Comparison of ENCODE assay signal across 24 cellular contexts in genomic region chr11:66331542-66332370, GRCh38. TPM values are rescaled to one million over a fixed set of nuclear protein-coding genes. Genes with fewer than 3 reads are reported as not detected.
DNase-seq lines count a peak whose midpoint lies in the region; ATAC-seq and TF ChIP-seq lines count a peak whose summit lies in the region.
"Had no signal": no experiment of that assay in that cellular context is flagged by ENCODE, and none has a peak within 500 bp of the region (broad histone marks: within the 10 kb centered on the region; RNA-seq: fewer than 3 reads in every experiment).

No MANE protein-coding gene starts in this region.

- H3K9me2 ChIP-seq in hepatocyte (replicated peaks; ENCODE audit: insufficient read depth), result no peaks in the 10 kb centered on the region

- H3K23ac ChIP-seq in neuronal stem cell (ENCODE audit: low read depth, low read length, poor library complexity), result no peak overlapping the region

- peaks cover 35% of the 10 kb centered on the region for H3K4me1 Mint-ChIP-seq in chondrocyte (ENCODE audit: low read depth)

- H2BK5ac ChIP-seq in neuronal stem cell (ENCODE audit: low read length), result no peak overlapping the region

- H3K18ac ChIP-seq in neuronal stem cell (ENCODE audit: low read length), result no peak overlapping the region

- H3K79me1 ChIP-seq in neuronal stem cell (ENCODE audit: low read depth, low read length), result peaks cover 4% of the 10 kb centered on the region

- H3K4me2 ChIP-seq in BLaER1, result no peak overlapping the region
- H3K4me2 ChIP-seq in neuronal stem cell (ENCODE audit: insufficient read depth, low read length, poor library complexity, severe bottlenecking), result no peak overlapping the region
- H3K4me2 ChIP-seq in hepatocyte, result no peak overlapping the region

- TF ChIP-seq CTCF in chondrocyte (IDR thresholded peaks at IDR 0.05), result no peak
- TF ChIP-seq CTCF in hepatocyte (IDR thresholded peaks at IDR 0.05; ENCODE audit: poor library complexity), result no peak

- H2BK15ac ChIP-seq in neuronal stem cell (ENCODE audit: low read length), result peak overlapping the region; percentile 45

- peaks cover 92% of the 10 kb centered on the region for H3K4me1 ChIP-seq in BLaER1
- peaks cover 18 to 34% of the 10 kb centered on the region in 2 donors for H3K4me1 ChIP-seq in neuronal stem cell (ENCODE audit: control insufficient read depth in 2 of 2, insufficient read depth in 1 of 2, low read depth in 1 of 2, low read length in 2 of 2)
- H3K4me1 ChIP-seq in hepatocyte (ENCODE audit: insufficient read depth), result peaks cover 37% of the 10 kb centered on the region

- H4K20me1 ChIP-seq in BLaER1 (no peaks in the 10 kb centered on the region), hepatocyte (ENCODE audit: insufficient read depth, poor library complexity, severe bottlenecking) (no peaks in the 10 kb centered on the region)

- H4K91ac ChIP-seq in neuronal stem cell (ENCODE audit: low read depth, low read length, poor library complexity), result no peak overlapping the region

- H3K79me2 ChIP-seq in hepatocyte, result peaks cover 7% of the 10 kb centered on the region

- H2BK12ac ChIP-seq in neuronal stem cell (ENCODE audit: low read length), result no peak overlapping the region

- no peak overlapping the region for H4K8ac ChIP-seq in neuronal stem cell (ENCODE audit: low read depth, low read length)

- H3K36me3 Mint-ChIP-seq in chondrocyte (ENCODE audit: low read depth), result peaks cover 3% of the 10 kb centered on the region

- H3K27ac ChIP-seq in BLaER1 (peak overlapping the region; percentile 35; the same call in 1 of the 2 replicates), neuronal stem cell (replicated peaks; ENCODE audit: low read length) (no peak overlapping the region), hepatocyte (no peak overlapping the region)

- H3K4me3 ChIP-seq in BLaER1 (no peak overlapping the region), neuronal stem cell (ENCODE audit: low read length in 2 of 2) (no peak overlapping the region), hepatocyte (no peak overlapping the region)
- H3K4me3 ChIP-seq: BLaER1 treated with 17β-estradiol and CSF1 and Interleukin-3, amounts not matched to agents 10 nM and 100 nM had no signal

- no peaks in the 10 kb centered on the region for H3K27me3 ChIP-seq in BLaER1
- H3K27me3 ChIP-seq in neuronal stem cell (ENCODE audit: control insufficient read depth in 3 of 3, insufficient read depth in 3 of 3, low read depth in 1 of 3, low read length in 3 of 3), result no peaks in the 10 kb centered on the region
- H3K27me3 ChIP-seq in hepatocyte, result no peaks in the 10 kb centered on the region

- H3K9me3 Mint-ChIP-seq in chondrocyte (ENCODE audit: low read depth), result no peaks in the 10 kb centered on the region

- peak; percentile 28 for DNase-seq in 8988T
- peak; percentile 58 for DNase-seq in chondrocyte (ENCODE audit: low spot score)
- no peak for DNase-seq in neuronal stem cell (ENCODE audit: low spot score)
- no peak for DNase-seq in hepatocyte (ENCODE audit: low spot score)
- DNase-seq in globus pallidus (ENCODE audit: low spot score), result no peak
- DNase-seq in DMS53 treated with DMSO at 0.1 percent for 48 hours (lab: John Stamatoyannopoulos, UW; ENCODE audit: unreplicated experiment), result no peak
- DNase-seq: ACHN; Caco-2; CD4-positive, alpha-beta memory T cell; DMS 273 treated with DMSO at 0.1 percent for 48 hours; DND-41; GOT3; Kasumi-1; NCI-H187 treated with DMSO at 0.1 percent for 48 hours; NCI-H2107; NCI-H446 treated with DMSO at 0.1 percent for 48 hours; NCI-H526 treated with DMSO at 0.1 percent for 48 hours; OCI-M1; SHP77 treated with DMSO at 0.1 percent for 48 hours had no signal

- H3K14ac ChIP-seq in neuronal stem cell (ENCODE audit: low read length), result no peak overlapping the region

- ATAC-seq in HG02623 (IDR thresholded peaks at IDR 0.05; ENCODE audit: unreplicated experiment), result no peak
- ATAC-seq: HCT116 had no signal

- H3K27me3 Mint-ChIP-seq in chondrocyte (ENCODE audit: low read depth), result no peaks in the 10 kb centered on the region
- H3K27me3 Mint-ChIP-seq: CD4-positive, alpha-beta memory T cell had no signal

- peak overlapping the region; percentile 58 for H2AK5ac ChIP-seq in neuronal stem cell (ENCODE audit: low read depth, low read length)

- H2AFZ ChIP-seq in neuronal stem cell (ENCODE audit: low read length), result no peak overlapping the region
- H2AFZ ChIP-seq in hepatocyte, result no peak overlapping the region

- H3K4me3 Mint-ChIP-seq in chondrocyte (ENCODE audit: unreplicated experiment), result no peak overlapping the region
- H3K4me3 Mint-ChIP-seq: CD4-positive, alpha-beta memory T cell had no signal

- H3K27ac Mint-ChIP-seq in chondrocyte (ENCODE audit: unreplicated experiment), result no peak overlapping the region

- H3K9me3 ChIP-seq in BLaER1 (no peaks in the 10 kb centered on the region), neuronal stem cell (replicated peaks in 1 of 2; ENCODE audit: control insufficient read depth in 2 of 2, insufficient read depth in 1 of 2, low read depth in 1 of 2, low read length in 2 of 2) (no peaks in the 10 kb centered on the region), hepatocyte (ENCODE audit: low read depth) (no peaks in the 10 kb centered on the region)
- H3K9me3 ChIP-seq: BLaER1 treated with 17β-estradiol and CSF1 and Interleukin-3, amounts not matched to agents 10 nM and 100 nM; Caco-2 had no signal

- no peak overlapping the region for H3K4ac ChIP-seq in neuronal stem cell (ENCODE audit: low read length)

- no peak overlapping the region for H2BK120ac ChIP-seq in neuronal stem cell (ENCODE audit: low read depth, low read length)

- peak overlapping the region; percentile 29 for H3K9ac ChIP-seq in BLaER1
- no peak overlapping the region for H3K9ac ChIP-seq in neuronal stem cell (ENCODE audit: low read depth, low read length, poor library complexity)

- no CpG with 5 or more reads among the region's 12 CpGs for WGBS in neuronal stem cell (ENCODE audit: extremely low coverage in 2 of 2, insufficient read length in 2 of 2, insufficient replicate concordance in 1 of 2), 2 donors
- 92% methylated on average over 12 of the region's 12 CpGs for WGBS in hepatocyte (ENCODE audit: low lambda C conversion rate, missing lambda C conversion rate)

- no peaks in the 10 kb centered on the region for H3K36me3 ChIP-seq in BLaER1
- no peaks in the 10 kb centered on the region for H3K36me3 ChIP-seq in neuronal stem cell (replicated peaks in 1 of 2; ENCODE audit: control insufficient read depth in 2 of 2, insufficient read depth in 2 of 2, low read length in 2 of 2)
- H3K36me3 ChIP-seq in hepatocyte (replicated peaks; ENCODE audit: insufficient read depth, low read depth), result no peaks in the 10 kb centered on the region

RNA-seq across cellular contexts. Expression of gene RIN1, which starts 4.5 kb away (rescaled TPM):
- total RNA-seq in chondrocyte, result 7.1 to 7.7 TPM (median 7.2 TPM) in 3 replicates
- polyA plus RNA-seq in neuronal stem cell (2013, experiment 1 of 2), result 2.4 TPM
- polyA plus RNA-seq in neuronal stem cell (2013, experiment 2 of 2), result 2.1 TPM
- total RNA-seq in hepatocyte, result 4.3 and 6.2 TPM in 2 replicates
- polyA plus RNA-seq in hepatocyte, result 9.5 and 12.8 TPM in 2 replicates

RNA-seq across cellular contexts. Expression of gene BRMS1, which starts 13.1 kb away (rescaled TPM):
- total RNA-seq in chondrocyte (22.4 to 23.6 TPM (median 23.3 TPM) in 3 replicates), hepatocyte (34.5 and 39.7 TPM in 2 replicates)
- 23.5 TPM for polyA plus RNA-seq in neuronal stem cell (2013, experiment 1 of 2)
- polyA plus RNA-seq in neuronal stem cell (2013, experiment 2 of 2), result 21.8 TPM
- 48.6 and 54.0 TPM in 2 replicates for polyA plus RNA-seq in hepatocyte

RNA-seq across cellular contexts. Expression of gene CD248, which starts 14.9 kb away (rescaled TPM):
- total RNA-seq in chondrocyte (44.5 to 113 TPM (median 109 TPM) in 3 replicates), hepatocyte (19.9 and 24.6 TPM in 2 replicates)
- 3.3 TPM for polyA plus RNA-seq in neuronal stem cell (2013, experiment 1 of 2)
- polyA plus RNA-seq in neuronal stem cell (2013, experiment 2 of 2), result 3.2 TPM
- polyA plus RNA-seq in hepatocyte, result 210 and 250 TPM in 2 replicates
- total RNA-seq: MCF 10A had no signal

RNA-seq across cellular contexts. Expression of gene B4GAT1, which starts 15.7 kb away (rescaled TPM):
- total RNA-seq in chondrocyte (18.2 to 30.4 TPM (median 21.1 TPM) in 3 replicates), hepatocyte (41.5 and 41.9 TPM in 2 replicates)
- 31.8 TPM for polyA plus RNA-seq in neuronal stem cell (2013, experiment 1 of 2)
- polyA plus RNA-seq in neuronal stem cell (2013, experiment 2 of 2), result 30.8 TPM
- polyA plus RNA-seq in hepatocyte, result 37.4 and 40.8 TPM in 2 replicates

RNA-seq across cellular contexts. Expression of gene SLC29A2, which starts 39.8 kb away (rescaled TPM):
- total RNA-seq in chondrocyte (2.6 to 8.9 TPM (median 7.9 TPM) in 3 replicates), hepatocyte (7.4 and 11.3 TPM in 2 replicates)
- 36.9 TPM for polyA plus RNA-seq in neuronal stem cell (2013, experiment 1 of 2)
- 36.4 TPM for polyA plus RNA-seq in neuronal stem cell (2013, experiment 2 of 2)
- polyA plus RNA-seq in hepatocyte, result 20.2 and 27.1 TPM in 2 replicates

Comparison
In these comparisons a context has a peak if more than half of its experiments do, and no peak if none do; other contexts are left out.
1. DNase-seq: peak in 8988T (single experiment) and chondrocyte (single experiment); none in neuronal stem cell (single experiment), hepatocyte (single experiment), globus pallidus (single experiment) and DMS53 treated with DMSO at 0.1 percent for 48 hours (single experiment).